In the genomic region with DNA sequence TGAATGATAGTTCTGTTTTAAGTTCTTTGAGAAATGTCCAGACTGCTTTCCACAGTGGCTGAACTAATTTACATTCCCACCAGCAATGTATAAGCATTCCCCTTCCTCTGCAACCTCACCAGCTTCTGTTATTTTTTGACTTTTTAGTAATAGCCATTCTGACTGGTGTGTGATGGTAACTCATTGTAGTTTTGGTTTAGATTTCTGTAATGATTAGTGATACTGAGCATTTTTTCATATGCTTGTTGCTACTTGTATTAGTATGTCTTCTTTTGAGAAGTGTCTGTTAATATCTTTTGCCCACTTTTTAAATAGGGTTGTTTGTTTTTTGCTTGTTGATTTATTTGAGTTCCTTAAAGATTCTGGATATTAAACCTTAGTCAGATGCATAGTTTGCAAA, we compare ENCODE assay signal across 6 cellular contexts.
"Had no signal": no experiment of that assay in that cellular context is flagged by ENCODE, and none has a peak within 500 bp of the region (broad histone marks: within the 10 kb centered on the region; RNA-seq: fewer than 3 reads in every experiment).

No MANE protein-coding gene starts in this region.

- H3K4me1 Mint-ChIP-seq: GM23338, H9 had no signal

- DNase-seq: H9, HCEC 1CT, IMR-90 had no signal

- ATAC-seq: GM23338, HepG2, K562 had no signal

- H3K9me3 Mint-ChIP-seq: GM23338, H9 had no signal

- H3K4me3 Mint-ChIP-seq: GM23338, H9 had no signal

- H3K27ac Mint-ChIP-seq: GM23338, H9 had no signal
